In genomic region chr3:50525987-50526386, GRCh38 we compare ENCODE assay signal across 9 cellular contexts. TPM values are rescaled to one million over a fixed set of nuclear protein-coding genes. Genes with fewer than 3 reads are reported as not detected.
DNase-seq lines count a peak whose midpoint lies in the region; ATAC-seq and TF ChIP-seq lines count a peak whose summit lies in the region.
"Had no signal": no experiment of that assay in that cellular context is flagged by ENCODE, and none has a peak within 500 bp of the region (broad histone marks: within the 10 kb centered on the region; RNA-seq: fewer than 3 reads in every experiment).

No MANE protein-coding gene starts in this region.

- H3K4me3 ChIP-seq in adipocyte (ENCODE audit: low read length) = no peak overlapping the region
- no peak overlapping the region for H3K4me3 ChIP-seq in lower lobe of right lung
- H3K4me3 ChIP-seq in stomach = no peak overlapping the region

- H3K4me1 Mint-ChIP-seq in H9 = peaks cover 58 to 61% of the 10 kb centered on the region in 2 experiments

- H2BK15ac ChIP-seq in H9 (ENCODE audit: low read depth, low read length) = no peak overlapping the region

- H3K56ac ChIP-seq in H9 (ENCODE audit: insufficient read length, low read depth, low read length) = no peak overlapping the region

- no peak overlapping the region for H4K5ac ChIP-seq in H9 (ENCODE audit: insufficient read length, low read depth, low read length)

- H3K14ac ChIP-seq in H9 (ENCODE audit: insufficient read depth, low read length) = no peak overlapping the region

- no peak overlapping the region for H4K8ac ChIP-seq in H9 (replicated peaks; ENCODE audit: insufficient read length, low read depth, low read length)

- H3K27ac ChIP-seq in H9 (ENCODE audit: insufficient read length, low read depth, low read length) (no peak overlapping the region), lower lobe of right lung (no peak overlapping the region), stomach (no peak overlapping the region)
- H3K27ac ChIP-seq: KMS-11 had no signal

- H3K79me2 ChIP-seq in H9 (ENCODE audit: insufficient read depth, low read length) = no peaks in the 10 kb centered on the region

- H2BK12ac ChIP-seq in H9 (ENCODE audit: insufficient read length, low read depth, low read length) = no peak overlapping the region

- no peak overlapping the region for H3K23ac ChIP-seq in H9 (ENCODE audit: insufficient read length, low read depth, low read length)

- intact Hi-C loops in lower lobe of right lung (cut with DNase I) = no loop called here
- intact Hi-C loops in stomach (cut with DNase I; ENCODE audit: low total_unique reads) = no loop called here

- no peak overlapping the region for H3K9ac ChIP-seq in H9 (ENCODE audit: extremely low read depth, insufficient read length, low read length)
- H3K9ac ChIP-seq in adipocyte (ENCODE audit: low read length) = no peak overlapping the region
- H3K9ac ChIP-seq: KMS-11 had no signal

- H3K79me1 ChIP-seq in H9 (ENCODE audit: insufficient read depth, low read depth, low read length, poor library complexity, severe bottlenecking) = no peaks in the 10 kb centered on the region

- H4K20me1 ChIP-seq in H9 (ENCODE audit: control insufficient read depth, insufficient read depth, insufficient read length) = peaks cover 2% of the 10 kb centered on the region

- H2BK5ac ChIP-seq in H9 (ENCODE audit: insufficient read length, low read length) = no peak overlapping the region

- H2BK20ac ChIP-seq in H9 (ENCODE audit: low read depth, low read length, poor library complexity, severe bottlenecking) = no peak overlapping the region

- no peak overlapping the region for H3K18ac ChIP-seq in H9 (ENCODE audit: insufficient read length, low read depth, low read length)

- no peaks in the 10 kb centered on the region for H3K9me3 ChIP-seq in H9 (ENCODE audit: control insufficient read depth, low read depth, low read length)
- H3K9me3 ChIP-seq in adipocyte (ENCODE audit: control insufficient read depth, low read length) = no peaks in the 10 kb centered on the region
- H3K9me3 ChIP-seq in lower lobe of right lung = no peaks in the 10 kb centered on the region
- no peaks in the 10 kb centered on the region for H3K9me3 ChIP-seq in stomach

- H2BK120ac ChIP-seq in H9 (ENCODE audit: low read depth, low read length, poor library complexity, severe bottlenecking) = no peak overlapping the region

- no peak overlapping the region for H3K27ac Mint-ChIP-seq in H9

- no peak for TF ChIP-seq POLR2A in stomach (IDR thresholded peaks at IDR 0.05)

- ATAC-seq in lower lobe of right lung = peak; percentile 56 to 79
- no peak for ATAC-seq in GM21381 (IDR thresholded peaks at IDR 0.05; ENCODE audit: unreplicated experiment)
- ATAC-seq in GM19455 (IDR thresholded peaks at IDR 0.05; ENCODE audit: unreplicated experiment) = no peak

- no peak overlapping the region for H3K4me2 ChIP-seq in H9 (ENCODE audit: insufficient read depth, insufficient read length, low read length)
- H3K4me2 ChIP-seq: KMS-11 had no signal

- DNase-seq in H9 (peak; percentile 86), SIG-M5 treated with dmso at 0.1 percent for 504 hours (lab: John Stamatoyannopoulos, UW; ENCODE audit: unreplicated experiment) (peak; percentile 83), adipocyte (ENCODE audit: low read depth) (peak; percentile 48), lower lobe of right lung (peak; percentile 81), stomach (peak; percentile 35), NCI-H82 treated with DMSO at 0.1 percent for 48 hours (lab: John Stamatoyannopoulos, UW; ENCODE audit: unreplicated experiment) (no peak)

- no peak for TF ChIP-seq CTCF in H9 (conservative IDR thresholded peaks at IDR 0.05)
- TF ChIP-seq CTCF in lower lobe of right lung (IDR thresholded peaks at IDR 0.05) = no peak
- TF ChIP-seq CTCF in stomach (IDR thresholded peaks at IDR 0.05) = no peak

- H3K4me3 Mint-ChIP-seq in H9 = no peak overlapping the region; a peak in 1 of 5 replicates

- peaks cover 6% of the 10 kb centered on the region for H3K27me3 Mint-ChIP-seq in H9 (ENCODE audit: low read depth)

- H2AK5ac ChIP-seq in H9 (ENCODE audit: insufficient read length, low read length) = no peak overlapping the region

- no peaks in the 10 kb centered on the region for H3K23me2 ChIP-seq in H9 (ENCODE audit: insufficient read length, low read depth, low read length, poor library complexity, severe bottlenecking)

- H3K4ac ChIP-seq in H9 (ENCODE audit: low read depth, low read length) = no peak overlapping the region

- no peak overlapping the region for H2AFZ ChIP-seq in H9 (ENCODE audit: low read length)

- no CpG with 5 or more reads among the region's 6 CpGs for WGBS in H9 (ENCODE audit: extremely low coverage, insufficient read length, low lambda C conversion rate)
- WGBS in stomach, 5 donors = 28 to 33% (median 29%) methylated on average over 6 of the region's 6 CpGs

- TF ChIP-seq EP300 in stomach (IDR thresholded peaks at IDR 0.05) = no peak

- no peak overlapping the region for H3T11ph ChIP-seq in H9 (ENCODE audit: low read length)

- peaks cover 6% of the 10 kb centered on the region; the same call in 1 of the 2 replicates for H3K4me1 ChIP-seq in H9 (ENCODE audit: insufficient read depth, low read length)
- H3K4me1 ChIP-seq in adipocyte (ENCODE audit: control insufficient read depth, insufficient read depth, low read length) = no peaks in the 10 kb centered on the region
- peaks cover 4% of the 10 kb centered on the region for H3K4me1 ChIP-seq in lower lobe of right lung
- H3K4me1 ChIP-seq in stomach = no peaks in the 10 kb centered on the region

- no peaks in the 10 kb centered on the region; a peak in 1 of 5 replicates for H3K9me3 Mint-ChIP-seq in H9

- H3K27me3 ChIP-seq in H9 (ENCODE audit: insufficient read depth, low read length) = peaks cover under 1% of the 10 kb centered on the region; the same call in 1 of the 2 replicates
- peaks cover 56% of the 10 kb centered on the region for H3K27me3 ChIP-seq in adipocyte (replicated peaks; ENCODE audit: control insufficient read depth, insufficient read depth, low read length)
- H3K27me3 ChIP-seq in lower lobe of right lung (ENCODE audit: low read depth) = peaks cover 6% of the 10 kb centered on the region
- peaks cover 0 to 23% (median 6%) of the 10 kb centered on the region in 3 donors for H3K27me3 ChIP-seq in stomach

- H3K36me3 Mint-ChIP-seq in H9 (ENCODE audit: insufficient read depth in 1 of 3, low read depth in 3 of 3) = no peaks in the 10 kb centered on the region

- no peaks in the 10 kb centered on the region for H3K36me3 ChIP-seq in adipocyte (ENCODE audit: control insufficient read depth, insufficient read depth, low read length, severe bottlenecking)
- H3K36me3 ChIP-seq in lower lobe of right lung = no peaks in the 10 kb centered on the region
- no peaks in the 10 kb centered on the region for H3K36me3 ChIP-seq in stomach

- H4K91ac ChIP-seq in H9 (ENCODE audit: insufficient read length, low read depth, low read length) = no peak overlapping the region

RNA-seq across cellular contexts. Expression of gene CACNA2D2, which starts 22.6 kb away (rescaled TPM):
- total RNA-seq in H9 (2021) = 27.7 and 28.1 TPM in 2 replicates
- 105 TPM for total RNA-seq in lower lobe of right lung
- 10 to 100 TPM in 1 of 5 donors, 1 to 10 TPM in 4; 1.2 to 45.8 (median 1.8) TPM for total RNA-seq in stomach
- polyA plus RNA-seq in stomach = 1 to 10 TPM in 2 of 3 donors, under 1 TPM in 1; 0.92 to 2.7 (median 1.9) TPM

RNA-seq across cellular contexts. Expression of gene C3orf18, which starts 41.6 kb away (rescaled TPM):
- total RNA-seq in H9 (2021) (5.5 and 7.1 TPM in 2 replicates), lower lobe of right lung (6.7 TPM), stomach (10 to 100 TPM in 2 of 5 donors, 1 to 10 TPM in 2, not detected in 1; 4.9 to 75.0 (median 16.4) TPM)
- 1 to 10 TPM; 5.9 to 9.0 (median 8.2) TPM for polyA plus RNA-seq in stomach

RNA-seq across cellular contexts. Expression of gene HEMK1, which starts 43.3 kb away (rescaled TPM):
- 11.6 and 12.5 TPM in 2 replicates for total RNA-seq in H9 (2021)
- 28.4 TPM for total RNA-seq in lower lobe of right lung
- total RNA-seq in stomach = 10 to 100 TPM in 2 of 5 donors, 1 to 10 TPM in 3; 5.8 to 14.3 (median 6.4) TPM
- 10 to 100 TPM; 19.8 to 24.8 (median 20.0) TPM for polyA plus RNA-seq in stomach

Comparison
In these comparisons a context has a peak if more than half of its experiments do, and no peak if none do; other contexts are left out.
1. ATAC-seq: peak in lower lobe of right lung (2 of 2); none in GM21381 (single experiment) and GM19455 (single experiment).